18 cellular contexts compared by ENCODE assay signal in genomic region chr10:78007172-78007571, GRCh38.
"Had no signal": no experiment of that assay in that cellular context is flagged by ENCODE, and none has a peak within 500 bp of the region (broad histone marks: within the 10 kb centered on the region; RNA-seq: fewer than 3 reads in every experiment).

No MANE protein-coding gene starts in this region.

- ATAC-seq: Right ventricle myocardium inferior, SK-N-SH treated with all-trans-retinoic acid at 6 μM for 48 hours had no signal

- H3K27ac ChIP-seq: Peyer's patch, SJCRH30 had no signal

- H3K9me3 ChIP-seq: Peyer's patch, SJCRH30 had no signal

- H3K27me3 ChIP-seq: Peyer's patch, SJCRH30 had no signal

- DNase-seq: KBM-7, NCI-H1092, NCI-H1105 treated with DMSO at 0.1 percent for 48 hours, NCI-H1417 treated with DMSO at 0.1 percent for 48 hours, NCI-H146, NCI-H1694 treated with DMSO at 0.1 percent for 48 hours, NCI-H1930, NCI-H2081, NCI-H2107, NCI-H2227 treated with DMSO at 0.1 percent for 48 hours, NCI-H524, NCI-H526 treated with DMSO at 0.1 percent for 48 hours, NCI-H748 treated with DMSO at 0.1 percent for 48 hours, Peyer's patch, SHP77 treated with DMSO at 0.1 percent for 48 hours, SJCRH30 had no signal

- H3K4me3 ChIP-seq: Peyer's patch, SJCRH30 had no signal

- H3K4me1 ChIP-seq: Peyer's patch, SJCRH30 had no signal
